ENCODE assay signal across 15 cellular contexts in genomic region chr9:27792971-27793689, GRCh38.
"Had no signal": no experiment of that assay in that cellular context is flagged by ENCODE, and none has a peak within 500 bp of the region (broad histone marks: within the 10 kb centered on the region; RNA-seq: fewer than 3 reads in every experiment).

No MANE protein-coding gene starts in this region.

- H3K27me3 Mint-ChIP-seq: stimulated activated naive B cell treated with anti-CD40 and anti-IgM and Interleukin-4, amounts not matched to agents 10 μg/mL and 1 μg/mL and 100 μg/mL, for 72 hours had no signal

- H3K27me3 ChIP-seq: gastroesophageal sphincter, right lobe of liver, tibial nerve had no signal

- H3K27ac Mint-ChIP-seq: activated naive CD8-positive, alpha-beta T cell treated with anti-CD3 and anti-CD28 coated beads, Interleukin-2, amount 10 ng/mL, durations not matched to agents 7 days and 5 days; mesothelial cell of epicardium; stimulated activated naive B cell treated with anti-CD40 and anti-IgM and Interleukin-4, amounts not matched to agents 10 μg/mL and 1 μg/mL and 100 μg/mL, for 72 hours had no signal

- H3K4me3 ChIP-seq: gastroesophageal sphincter, right lobe of liver, tibial nerve had no signal

- H3K4me1 ChIP-seq: gastroesophageal sphincter, right lobe of liver, tibial nerve had no signal

- DNase-seq: activated CD4-positive, alpha-beta T cell treated with anti-CD3 and anti-CD28 coated beads for 1 hour; activated CD4-positive, alpha-beta T cell treated with anti-CD3 and anti-CD28 coated beads, Interleukin-2, amount 50 U/mL, for 48 hours; activated gamma-delta T cell treated with Interleukin-2 at 50 U/mL for 16 hours; activated naive CD8-positive, alpha-beta T cell treated with anti-CD3 and anti-CD28 coated beads, Interleukin-2, amount 10 ng/mL, durations not matched to agents 7 days and 5 days; activated T-cell treated with anti-CD3 and anti-CD28 coated beads, Interleukin-2, amount 50 U/mL, for 48 hours; anterior cingulate cortex; cerebellar nuclear complex; dermis blood vessel endothelial cell; kidney; left ventricle myocardium superior; right lobe of liver; stimulated activated naive B cell treated with anti-CD40 and anti-IgM and Interleukin-4, amounts not matched to agents 10 μg/mL and 1 μg/mL and 100 μg/mL, for 72 hours had no signal

- H3K36me3 ChIP-seq: gastroesophageal sphincter, right lobe of liver, tibial nerve had no signal

- H3K4me1 Mint-ChIP-seq: activated naive CD8-positive, alpha-beta T cell treated with anti-CD3 and anti-CD28 coated beads, Interleukin-2, amount 10 ng/mL, durations not matched to agents 7 days and 5 days; mesothelial cell of epicardium; stimulated activated naive B cell treated with anti-CD40 and anti-IgM and Interleukin-4, amounts not matched to agents 10 μg/mL and 1 μg/mL and 100 μg/mL, for 72 hours had no signal

- H3K27ac ChIP-seq: gastroesophageal sphincter, right lobe of liver, tibial nerve had no signal

- H3K4me3 Mint-ChIP-seq: activated naive CD8-positive, alpha-beta T cell treated with anti-CD3 and anti-CD28 coated beads, Interleukin-2, amount 10 ng/mL, durations not matched to agents 7 days and 5 days; mesothelial cell of epicardium; stimulated activated naive B cell treated with anti-CD40 and anti-IgM and Interleukin-4, amounts not matched to agents 10 μg/mL and 1 μg/mL and 100 μg/mL, for 72 hours had no signal

- ATAC-seq: gastroesophageal sphincter; left ventricle myocardium superior; right lobe of liver; stimulated activated naive B cell treated with anti-CD40 and anti-IgM and Interleukin-4, amounts not matched to agents 10 μg/mL and 1 μg/mL and 100 μg/mL, for 72 hours had no signal

- H3K36me3 Mint-ChIP-seq: activated naive CD8-positive, alpha-beta T cell treated with anti-CD3 and anti-CD28 coated beads, Interleukin-2, amount 10 ng/mL, durations not matched to agents 7 days and 5 days; mesothelial cell of epicardium; stimulated activated naive B cell treated with anti-CD40 and anti-IgM and Interleukin-4, amounts not matched to agents 10 μg/mL and 1 μg/mL and 100 μg/mL, for 72 hours had no signal
